Comparison of ENCODE assay signal across 18 cellular contexts in the genomic region with DNA sequence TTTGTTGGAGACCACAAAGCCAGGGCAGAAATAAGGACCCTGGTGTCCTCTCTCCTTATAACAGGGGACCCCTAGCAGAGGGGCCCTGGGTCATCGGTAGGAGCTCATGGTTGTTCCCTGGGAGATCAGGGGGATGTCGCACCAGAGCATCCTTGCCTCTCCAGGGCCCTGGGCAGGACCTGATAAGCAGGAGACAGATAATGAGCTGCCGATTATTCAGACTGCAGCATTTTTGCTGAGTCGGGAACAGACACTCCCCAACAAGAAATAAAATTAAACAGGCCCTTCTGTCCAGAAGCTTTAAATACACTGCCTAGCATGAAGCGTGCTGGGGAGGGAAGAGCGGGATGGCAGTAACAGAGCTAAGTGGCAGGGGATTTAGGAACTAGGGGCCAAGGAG. TPM values are rescaled to one million over a fixed set of nuclear protein-coding genes. Genes with fewer than 3 reads are reported as not detected.
"Had no signal": no experiment of that assay in that cellular context is flagged by ENCODE, and none has a peak within 500 bp of the region (broad histone marks: within the 10 kb centered on the region; RNA-seq: fewer than 3 reads in every experiment).

No MANE protein-coding gene starts in this region.

- H3K27ac ChIP-seq: body of pancreas, coronary artery, esophagus squamous epithelium, psoas muscle, right lobe of liver, testis had no signal

- H3K36me3 ChIP-seq: right lobe of liver had no signal

- FAIRE-seq: TTC549 had no signal

- DNase-seq: activated CD4-positive, alpha-beta T cell treated with anti-CD3 and anti-CD28 coated beads, Interleukin-2, amount 50 U/mL, for 4 hours; activated naive CD4-positive, alpha-beta T cell treated with anti-CD3 and anti-CD28 coated beads, Interleukin-2, amount 50 U/mL, for 16 hours; activated T-cell treated with anti-CD3 and anti-CD28 coated beads, Interleukin-2, amount 50 U/mL, for 1 hour; body of pancreas; central memory CD4-positive, alpha-beta T cell; esophagus squamous epithelium; hippocampal formation; kidney glomerular epithelial cell; occipital lobe; psoas muscle; stimulated activated naive CD8-positive, alpha-beta T cell treated with anti-CD3 and anti-CD28 coated beads, Interleukin-15, amount 100 ng/mL, for 72 hours; SW 1271; testis had no signal

- H3K4me1 ChIP-seq: body of pancreas, esophagus squamous epithelium, right lobe of liver, testis had no signal

- ATAC-seq: body of pancreas; psoas muscle; right lobe of liver; stimulated activated naive CD8-positive, alpha-beta T cell treated with anti-CD3 and anti-CD28 coated beads, Interleukin-15, amount 100 ng/mL, for 72 hours; WTC11 had no signal

- H3K4me3 ChIP-seq: body of pancreas, coronary artery, esophagus squamous epithelium, psoas muscle, right lobe of liver, testis had no signal

- H3K27me3 ChIP-seq: body of pancreas, esophagus squamous epithelium, right lobe of liver, testis had no signal

- H3K9me3 ChIP-seq: body of pancreas, esophagus squamous epithelium, psoas muscle, right lobe of liver, testis had no signal

RNA-seq across cellular contexts. Expression of a gene that starts 15.4 kb away (rescaled TPM):
- total RNA-seq: esophagus squamous epithelium; T-helper 2 cell treated with Interferon-gamma antibody and Interleukin-4, amounts not matched to agents 100 ng/mL and 5 ng/mL, for 36 hours had no signal

RNA-seq across cellular contexts. Expression of a gene that starts 37.4 kb away (rescaled TPM):
- total RNA-seq: psoas muscle had no signal
